ENCODE assay signal across 8 cellular contexts in genomic region chr11:124481365-124482323, GRCh38. TPM values are rescaled to one million over a fixed set of nuclear protein-coding genes. Genes with fewer than 3 reads are reported as not detected.
DNase-seq lines count a peak whose midpoint lies in the region; ATAC-seq lines count a peak whose summit lies in the region.

No MANE protein-coding gene starts in this region.

- H3K9me3 Mint-ChIP-seq in activated naive CD8-positive, alpha-beta T cell treated with anti-CD3 and anti-CD28 coated beads for 36 hours = no peaks in the 10 kb centered on the region
- H3K9me3 Mint-ChIP-seq in stimulated activated naive CD8-positive, alpha-beta T cell treated with anti-CD3 and anti-CD28 coated beads, Interleukin-15, amount 100 ng/mL, for 72 hours = peaks cover 0 to under 1% of the 10 kb centered on the region in 2 donors

- H3K36me3 ChIP-seq in iPS-15b (ENCODE audit: control insufficient read depth, insufficient read depth, low read length) = no peaks in the 10 kb centered on the region

- H3K4me1 Mint-ChIP-seq in activated naive CD8-positive, alpha-beta T cell treated with anti-CD3 and anti-CD28 coated beads for 36 hours = peaks cover 10% of the 10 kb centered on the region
- H3K4me1 Mint-ChIP-seq in stimulated activated naive CD8-positive, alpha-beta T cell treated with anti-CD3 and anti-CD28 coated beads, Interleukin-15, amount 100 ng/mL, for 72 hours = peaks cover 13% of the 10 kb centered on the region

- H3K4me1 ChIP-seq in iPS-15b (ENCODE audit: control insufficient read depth, insufficient read depth, low read length) = no peaks in the 10 kb centered on the region

- peak; percentile 72 for ATAC-seq in GM21423 (IDR thresholded peaks at IDR 0.05; ENCODE audit: unreplicated experiment)
- peak; percentile 69 for ATAC-seq in stimulated activated naive CD8-positive, alpha-beta T cell treated with anti-CD3 and anti-CD28 coated beads, Interleukin-15, amount 100 ng/mL, for 72 hours

- H3K9me3 ChIP-seq in iPS-15b (ENCODE audit: control insufficient read depth, insufficient read depth, low read length) = no peaks in the 10 kb centered on the region

- no peak overlapping the region for H3K27ac Mint-ChIP-seq in activated naive CD8-positive, alpha-beta T cell treated with anti-CD3 and anti-CD28 coated beads for 36 hours
- H3K27ac Mint-ChIP-seq in stimulated activated naive CD8-positive, alpha-beta T cell treated with anti-CD3 and anti-CD28 coated beads, Interleukin-15, amount 100 ng/mL, for 72 hours = peak overlapping the region in 1 of 2 donors; percentile 92

- no peaks in the 10 kb centered on the region for H3K36me3 Mint-ChIP-seq in activated naive CD8-positive, alpha-beta T cell treated with anti-CD3 and anti-CD28 coated beads for 36 hours

- in situ Hi-C loops in G401 (cut with HindIII; ENCODE audit: low sequenced_read_pairs) = no loop called here

- H3K27me3 ChIP-seq in iPS-15b (ENCODE audit: control insufficient read depth, insufficient read depth, low read length) = peaks cover 3% of the 10 kb centered on the region

- peaks cover 47% of the 10 kb centered on the region for H3K27me3 Mint-ChIP-seq in activated naive CD8-positive, alpha-beta T cell treated with anti-CD3 and anti-CD28 coated beads for 36 hours
- H3K27me3 Mint-ChIP-seq in stimulated activated naive CD8-positive, alpha-beta T cell treated with anti-CD3 and anti-CD28 coated beads, Interleukin-15, amount 100 ng/mL, for 72 hours = peaks cover 51% of the 10 kb centered on the region

- peak overlapping the region; percentile 24 for H3K9ac ChIP-seq in iPS-15b (ENCODE audit: low read depth, low read length)

- H3K4me3 ChIP-seq in iPS-15b (ENCODE audit: low read depth, low read length) = peak overlapping the region; percentile 43

- peak overlapping the region; percentile 62 for H3K4me3 Mint-ChIP-seq in activated naive CD8-positive, alpha-beta T cell treated with anti-CD3 and anti-CD28 coated beads for 36 hours
- H3K4me3 Mint-ChIP-seq in stimulated activated naive CD8-positive, alpha-beta T cell treated with anti-CD3 and anti-CD28 coated beads, Interleukin-15, amount 100 ng/mL, for 72 hours = peak overlapping the region; percentile 73 to 76

- DNase-seq in AG20443 (ENCODE audit: low spot score) (peak; percentile 59), NCI-H2227 treated with DMSO at 0.1 percent for 48 hours (lab: John Stamatoyannopoulos, UW) (peak; percentile 13), G401 (ENCODE audit: low spot score) (no peak)
- DNase-seq in activated naive CD8-positive, alpha-beta T cell treated with anti-CD3 and anti-CD28 coated beads for 36 hours = no peak
- peak in 1 of 2 donors; percentile 5 for DNase-seq in stimulated activated naive CD8-positive, alpha-beta T cell treated with anti-CD3 and anti-CD28 coated beads, Interleukin-15, amount 100 ng/mL, for 72 hours
- DNase-seq in stimulated activated CD4-positive, alpha-beta T cell treated with anti-CD3 and anti-CD28 coated beads, Interleukin-12 subunit alpha, Interleukin-12 subunit beta, amount 100 ng/mL, for 4 hours = no peak

RNA-seq across cellular contexts. Expression of gene OR8B8, which starts 36.1 kb away (rescaled TPM):
- not detected for total RNA-seq in activated naive CD8-positive, alpha-beta T cell treated with anti-CD3 and anti-CD28 coated beads for 36 hours
- not detected in 2 replicates for total RNA-seq in G401 (2014; rRNA removed; shearing (Covaris generic))

RNA-seq across cellular contexts. Expression of gene OR8B4, which starts 57.0 kb away (rescaled TPM):
- not detected for total RNA-seq in activated naive CD8-positive, alpha-beta T cell treated with anti-CD3 and anti-CD28 coated beads for 36 hours
- not detected in 2 replicates for total RNA-seq in G401 (2014; rRNA removed; shearing (Covaris generic))

Comparison
In these comparisons a context has a peak if more than half of its experiments do, and no peak if none do; other contexts are left out.
1. DNase-seq: peak in AG20443 (single experiment) and NCI-H2227 treated with DMSO at 0.1 percent for 48 hours (single experiment); none in activated naive CD8-positive, alpha-beta T cell treated with anti-CD3 and anti-CD28 coated beads for 36 hours (single experiment), G401 (single experiment) and stimulated activated CD4-positive, alpha-beta T cell treated with anti-CD3 and anti-CD28 coated beads, Interleukin-12 subunit alpha, Interleukin-12 subunit beta, amount 100 ng/mL, for 4 hours (single experiment).